Comparison of ENCODE assay signal across 8 cellular contexts in genomic region chr19:49679832-49680472, GRCh38. TPM values are rescaled to one million over a fixed set of nuclear protein-coding genes. Genes with fewer than 3 reads are reported as not detected.
DNase-seq lines count a peak whose midpoint lies in the region; ATAC-seq, FAIRE-seq and TF ChIP-seq lines count a peak whose summit lies in the region.

No MANE protein-coding gene starts in this region.

- H2AFZ ChIP-seq in ACC112 (ENCODE audit: low read length, unreplicated experiment), result no peak overlapping the region

- peaks cover 23 to 47% (median 37%) of the 10 kb centered on the region in 4 donors for H3K4me1 Mint-ChIP-seq in naive thymus-derived CD8-positive, alpha-beta T cell

- peak overlapping the region in 6 of 10 donors; percentile 22 to 68 (median 42) for H3K4me3 Mint-ChIP-seq in naive thymus-derived CD8-positive, alpha-beta T cell

- intact Hi-C loops in body of pancreas (cut with DNase I), result no loop called here

- no peak for TF ChIP-seq POLR2A in body of pancreas (IDR thresholded peaks at IDR 0.05)

- H3K36me3 Mint-ChIP-seq in naive thymus-derived CD8-positive, alpha-beta T cell, result peaks cover 0 to 39% (median 10%) of the 10 kb centered on the region in 3 donors

- H3K4me3 ChIP-seq in ACC112 (ENCODE audit: low read depth, low read length) (peak overlapping the region; percentile 37; the same call in 1 of the 2 replicates), HUES6 (ENCODE audit: low read depth, low read length) (peak overlapping the region; percentile 42), body of pancreas (no peak overlapping the region)

- H3K79me2 ChIP-seq in ACC112 (ENCODE audit: control insufficient read depth, insufficient read depth, low read length, unreplicated experiment), result peaks cover 34% of the 10 kb centered on the region

- H3K36me3 ChIP-seq in ACC112 (ENCODE audit: insufficient read depth, low read length), result peaks cover 3% of the 10 kb centered on the region; the same call in 1 of the 2 replicates
- peaks cover 38% of the 10 kb centered on the region for H3K36me3 ChIP-seq in HUES6 (ENCODE audit: control insufficient read depth, insufficient read depth, low read length)
- peaks cover 6 to 17% of the 10 kb centered on the region in 2 donors for H3K36me3 ChIP-seq in body of pancreas (replicated peaks in 1 of 2; ENCODE audit: insufficient read depth in 1 of 2, low read depth in 2 of 2)

- DNase-seq in body of pancreas (no peak), HuH-7 (ENCODE audit: low spot score) (no peak), OCI-M2 (lab: John Stamatoyannopoulos, UW; ENCODE audit: unreplicated experiment) (no peak), frontal cortex (ENCODE audit: low spot score in 2 of 2) (no peak)
- DNase-seq in naive thymus-derived CD8-positive, alpha-beta T cell, result no peak

- H3K27ac Mint-ChIP-seq in naive thymus-derived CD8-positive, alpha-beta T cell, result peak overlapping the region; percentile 48 to 99 (median 80)

- H3K27ac ChIP-seq in ACC112 (ENCODE audit: low read depth, low read length) (no peak overlapping the region), HUES6 (ENCODE audit: low read depth, low read length) (no peak overlapping the region; the same call in 1 of the 2 replicates), body of pancreas (peak overlapping the region in 3 of 4 donors; percentile 49 to 73 (median 52))

- H3K9me3 ChIP-seq in HUES6 (ENCODE audit: control insufficient read depth, insufficient read depth, low read depth, low read length), result no peaks in the 10 kb centered on the region
- no peaks in the 10 kb centered on the region for H3K9me3 ChIP-seq in body of pancreas

- POLR2A ChIA-PET in naive thymus-derived CD8-positive, alpha-beta T cell (lab: Charles Lee), result interaction anchor here (0.6 to 3.0 kb wide), 8 partner anchors 10 to 226 kb away, joined by 3 to 27 read pairs (median 4); partner anchors contain the start of genes ADM5, FLT3LG and PRR12

- H3K27me3 ChIP-seq in ACC112 (ENCODE audit: insufficient read depth, low read length) (no peaks in the 10 kb centered on the region), HUES6 (ENCODE audit: control insufficient read depth, insufficient read depth, low read length) (no peaks in the 10 kb centered on the region), body of pancreas (no peaks in the 10 kb centered on the region)

- no peak for ATAC-seq in body of pancreas
- ATAC-seq in naive thymus-derived CD8-positive, alpha-beta T cell, result no peak
- ATAC-seq in HG03039 (IDR thresholded peaks at IDR 0.05; ENCODE audit: unreplicated experiment), result no peak

- no peak for TF ChIP-seq CTCF in body of pancreas (IDR thresholded peaks at IDR 0.05)

- H3K4me1 ChIP-seq in ACC112 (ENCODE audit: control insufficient read depth, insufficient read depth, low read length, unreplicated experiment), result peaks cover 15% of the 10 kb centered on the region
- H3K4me1 ChIP-seq in HUES6 (ENCODE audit: control insufficient read depth, insufficient read depth, low read length), result peaks cover 19% of the 10 kb centered on the region
- peaks cover 47% of the 10 kb centered on the region for H3K4me1 ChIP-seq in body of pancreas

- FAIRE-seq in frontal cortex (lab: Jason Lieb, UNC), result no peak

- H3K9me3 Mint-ChIP-seq in naive thymus-derived CD8-positive, alpha-beta T cell, result no peaks in the 10 kb centered on the region

- H3K9ac ChIP-seq in HUES6 (ENCODE audit: low read length), result no peak overlapping the region

- 50 to 53% methylated on average over 8 to 9 of the region's 9 CpGs for WGBS in body of pancreas, 2 donors

- no peaks in the 10 kb centered on the region for H3K27me3 Mint-ChIP-seq in naive thymus-derived CD8-positive, alpha-beta T cell

RNA-seq across cellular contexts. Expression of gene PRMT1, which starts 2.9 kb away (rescaled TPM):
- total RNA-seq in body of pancreas (10 to 100 TPM; 45.4 to 71.2 TPM), frontal cortex (248 TPM)
- 100 to 1,000 TPM in 1 of 2 experiments, 10 to 100 TPM in 1; 97.4 to 100 TPM for total RNA-seq in naive thymus-derived CD8-positive, alpha-beta T cell
- polyA plus RNA-seq in naive thymus-derived CD8-positive, alpha-beta T cell, result 100 to 1,000 TPM; 150 to 162 (median 158) TPM

RNA-seq across cellular contexts. Expression of gene ADM5, which starts 9.4 kb away (rescaled TPM):
- total RNA-seq in body of pancreas (1 to 10 TPM in 1 of 2 donors, not detected in 1; 1.6 TPM), frontal cortex (0.82 TPM)
- total RNA-seq in naive thymus-derived CD8-positive, alpha-beta T cell, result 1 to 10 TPM; 3.5 to 5.1 TPM
- under 1 TPM in 2 of 3 donors, not detected in 1; 0.14 to 0.53 TPM for polyA plus RNA-seq in naive thymus-derived CD8-positive, alpha-beta T cell

RNA-seq across cellular contexts. Expression of gene CPT1C, which starts 11.0 kb away (rescaled TPM):
- 1 to 10 TPM in 1 of 2 donors, under 1 TPM in 1; 0.66 to 3.4 TPM for total RNA-seq in body of pancreas
- total RNA-seq in naive thymus-derived CD8-positive, alpha-beta T cell, result 1 to 10 TPM; 2.3 to 2.7 TPM
- polyA plus RNA-seq in naive thymus-derived CD8-positive, alpha-beta T cell, result under 1 TPM; 0.19 to 0.54 (median 0.40) TPM
- 39.9 TPM for total RNA-seq in frontal cortex

RNA-seq across cellular contexts. Expression of gene BCL2L12, which starts 14.2 kb away (rescaled TPM):
- 1 to 10 TPM; 3.6 to 5.6 TPM for total RNA-seq in body of pancreas
- 10 to 100 TPM; 22.5 to 24.0 TPM for total RNA-seq in naive thymus-derived CD8-positive, alpha-beta T cell
- 10 to 100 TPM; 19.3 to 20.6 (median 19.6) TPM for polyA plus RNA-seq in naive thymus-derived CD8-positive, alpha-beta T cell
- total RNA-seq in frontal cortex, result 1.2 TPM

RNA-seq across cellular contexts. Expression of gene IRF3, which starts 14.3 kb away (rescaled TPM):
- total RNA-seq in body of pancreas, result 100 to 1,000 TPM in 1 of 2 donors, 10 to 100 TPM in 1; 46.7 to 134 TPM
- 100 to 1,000 TPM; 279 to 303 TPM for total RNA-seq in naive thymus-derived CD8-positive, alpha-beta T cell
- 10 to 100 TPM; 54.6 to 76.1 (median 65.1) TPM for polyA plus RNA-seq in naive thymus-derived CD8-positive, alpha-beta T cell
- total RNA-seq in frontal cortex, result 10.2 TPM

Comparison
In these comparisons a context has a peak if more than half of its experiments do, and no peak if none do; other contexts are left out.
1. H3K27ac ChIP-seq: peak in body of pancreas (3 of 4); none in ACC112 (single experiment) and HUES6 (single experiment).
2. H3K4me3 ChIP-seq: peak in ACC112 (single experiment) and HUES6 (single experiment); none in body of pancreas (0 of 2).